17 cellular contexts compared by ENCODE assay signal in genomic region chr2:165901996-165902395, GRCh38. TPM values are rescaled to one million over a fixed set of nuclear protein-coding genes. Genes with fewer than 3 reads are reported as not detected.
DNase-seq lines count a peak whose midpoint lies in the region; TF ChIP-seq lines count a peak whose summit lies in the region.
"Had no signal": no experiment of that assay in that cellular context is flagged by ENCODE, and none has a peak within 500 bp of the region (broad histone marks: within the 10 kb centered on the region; RNA-seq: fewer than 3 reads in every experiment).

No MANE protein-coding gene starts in this region.

- H3K14ac ChIP-seq in trophoblast cell (ENCODE audit: low read length) = no peak overlapping the region

- H3K4me1 ChIP-seq in A673 (ENCODE audit: insufficient read depth, low read length, poor library complexity, severe bottlenecking) (peaks cover 7% of the 10 kb centered on the region), trophoblast cell (ENCODE audit: control insufficient read depth in 1 of 2, insufficient read depth in 2 of 2, low read length in 2 of 2) (peaks cover 2 to 7% of the 10 kb centered on the region in 2 experiments)

- H3K27me3 Mint-ChIP-seq in nephron progenitor cell (ENCODE audit: low read depth, poor library complexity) = no peaks in the 10 kb centered on the region
- H3K27me3 Mint-ChIP-seq: B cell; CD4-positive, alpha-beta T cell had no signal

- H3K18ac ChIP-seq in trophoblast cell (ENCODE audit: low read length) = no peak overlapping the region

- TF ChIP-seq CTCF in A673 (conservative IDR thresholded peaks at IDR 0.05; ENCODE audit: low read depth, low read length) (no peak), nephron progenitor cell (IDR thresholded peaks at IDR 0.05) (no peak)

- no peaks in the 10 kb centered on the region for H3K9me3 ChIP-seq in A673 (ENCODE audit: low read depth, low read length, poor library complexity, severe bottlenecking)
- no peaks in the 10 kb centered on the region for H3K9me3 ChIP-seq in SK-N-MC (ENCODE audit: low read depth, low read length)
- no peaks in the 10 kb centered on the region for H3K9me3 ChIP-seq in trophoblast cell (ENCODE audit: insufficient read depth, low read depth, low read length)

- no peak overlapping the region for H3K4me3 Mint-ChIP-seq in nephron progenitor cell
- H3K4me3 Mint-ChIP-seq: B cell; CD4-positive, alpha-beta T cell; GM23338 had no signal

- peaks cover 2% of the 10 kb centered on the region for H3K79me2 ChIP-seq in trophoblast cell (ENCODE audit: control insufficient read depth, insufficient read depth, low read length, poor library complexity)

- DNase-seq in A673 (ENCODE audit: low spot score) (no peak), SK-N-MC (ENCODE audit: low read depth, low spot score) (no peak), dermis blood vessel endothelial cell (peak; percentile 13), nephron progenitor cell (no peak), NCI-H1092 treated with DMSO at 0.1 percent for 48 hours (lab: John Stamatoyannopoulos, UW) (no peak), trophoblast cell (no peak), NCI-H345 (lab: John Stamatoyannopoulos, UW) (no peak)
- DNase-seq: 8988T; ACHN; C1 segment of cervical spinal cord; Calu3; CD4-positive, alpha-beta T cell; DMS79; H7 had no signal

- POLR2A ChIA-PET in A673 (lab: Charles Lee; ENCODE audit: low non-redundant PET) = no interaction called here

- H3K4me3 ChIP-seq in A673 (ENCODE audit: low read depth, low read length, poor library complexity, severe bottlenecking) (no peak overlapping the region), SK-N-MC (peak overlapping the region; percentile 62), trophoblast cell (ENCODE audit: low read depth, low read length) (no peak overlapping the region)
- H3K4me3 ChIP-seq: GM12878, GM23338 had no signal

- H3K23ac ChIP-seq in trophoblast cell (ENCODE audit: low read length) = no peak overlapping the region

- no peak overlapping the region for H2AFZ ChIP-seq in trophoblast cell (ENCODE audit: insufficient read depth, low read length, poor library complexity)
- H2AFZ ChIP-seq: GM23338 had no signal

- no peak overlapping the region for H4K91ac ChIP-seq in trophoblast cell (ENCODE audit: low read depth, low read length)

- no peak overlapping the region for H2AK5ac ChIP-seq in trophoblast cell (ENCODE audit: low read length)

- no CpG with 5 or more reads among the region's 2 CpGs for WGBS in trophoblast cell (ENCODE audit: extremely low coverage, insufficient coverage, insufficient read length)

- H3K36me3 ChIP-seq in A673 (ENCODE audit: insufficient read depth, low read length, poor library complexity, severe bottlenecking) (peaks cover 78% of the 10 kb centered on the region), SK-N-MC (ENCODE audit: insufficient read depth, low read length) (peaks cover 44% of the 10 kb centered on the region), trophoblast cell (ENCODE audit: control insufficient read depth in 1 of 2, insufficient read depth in 2 of 2, low read length in 2 of 2) (peaks cover 0 to 4% of the 10 kb centered on the region in 2 experiments)

- no peak overlapping the region for H3K4me2 ChIP-seq in trophoblast cell (ENCODE audit: low read length)
- H3K4me2 ChIP-seq: GM23338 had no signal

- H3K27me3 ChIP-seq in A673 (replicated peaks; ENCODE audit: insufficient read depth, low read depth, low read length, poor library complexity) = no peaks in the 10 kb centered on the region
- H3K27me3 ChIP-seq in trophoblast cell (ENCODE audit: insufficient read depth, low read length) = no peaks in the 10 kb centered on the region

- H3K27ac ChIP-seq in A673 (ENCODE audit: low read depth, low read length, poor library complexity, severe bottlenecking) (peak overlapping the region; percentile 34), SK-N-MC (peak overlapping the region; percentile 86), trophoblast cell (ENCODE audit: low read depth, low read length) (no peak overlapping the region)

- H3K27ac Mint-ChIP-seq in nephron progenitor cell = peak overlapping the region; percentile 29
- H3K27ac Mint-ChIP-seq: B cell, GM23338 had no signal

- no peak overlapping the region for H2BK12ac ChIP-seq in trophoblast cell (ENCODE audit: low read length)

- H2BK120ac ChIP-seq in trophoblast cell (ENCODE audit: insufficient read depth, low read length, poor library complexity) = no peak overlapping the region

- no peak overlapping the region for H4K8ac ChIP-seq in trophoblast cell (ENCODE audit: low read depth, low read length)

- peaks cover 5% of the 10 kb centered on the region for H3K79me1 ChIP-seq in trophoblast cell (ENCODE audit: low read length)

- no peak overlapping the region for H3K4ac ChIP-seq in trophoblast cell (ENCODE audit: low read depth, low read length)

- no peak overlapping the region for H2BK5ac ChIP-seq in trophoblast cell (ENCODE audit: low read depth, low read length, poor library complexity)

- peaks cover 15% of the 10 kb centered on the region for H3K4me1 Mint-ChIP-seq in nephron progenitor cell
- H3K4me1 Mint-ChIP-seq: GM23338 had no signal

- H3K36me3 Mint-ChIP-seq in nephron progenitor cell (ENCODE audit: low read depth) = peaks cover 61% of the 10 kb centered on the region

- H3K9ac ChIP-seq in SK-N-MC (ENCODE audit: insufficient read length) = peak overlapping the region; percentile 20
- no peak overlapping the region for H3K9ac ChIP-seq in trophoblast cell (ENCODE audit: low read length)

- BruUV-seq in A673 (replicated peaks; lab: Mats Ljungman, UMichigan) = no TSS peak

- H3K9me3 Mint-ChIP-seq in nephron progenitor cell = no peaks in the 10 kb centered on the region
- H3K9me3 Mint-ChIP-seq: CD4-positive, alpha-beta T cell; GM23338 had no signal

- intact Hi-C loops in A673 (cut with micrococcal nuclease; ENCODE audit: unreplicated experiment) = no loop called here

- no peak overlapping the region for H4K12ac ChIP-seq in trophoblast cell (ENCODE audit: low read depth, low read length)

- CTCF ChIA-PET in A673 (lab: Charles Lee) = no interaction called here

RNA-seq across cellular contexts. Expression of gene TTC21B, which starts 51.6 kb away (rescaled TPM):
- total RNA-seq in A673 (2021) = 83.0 TPM in 2 replicates
- total RNA-seq in dermis blood vessel endothelial cell = 33.4 and 45.2 TPM in 2 replicates
- polyA plus RNA-seq in trophoblast cell (2013) = 4.9 and 5.1 TPM in 2 replicates
